7 cellular contexts compared by ENCODE assay signal in the genomic region with DNA sequence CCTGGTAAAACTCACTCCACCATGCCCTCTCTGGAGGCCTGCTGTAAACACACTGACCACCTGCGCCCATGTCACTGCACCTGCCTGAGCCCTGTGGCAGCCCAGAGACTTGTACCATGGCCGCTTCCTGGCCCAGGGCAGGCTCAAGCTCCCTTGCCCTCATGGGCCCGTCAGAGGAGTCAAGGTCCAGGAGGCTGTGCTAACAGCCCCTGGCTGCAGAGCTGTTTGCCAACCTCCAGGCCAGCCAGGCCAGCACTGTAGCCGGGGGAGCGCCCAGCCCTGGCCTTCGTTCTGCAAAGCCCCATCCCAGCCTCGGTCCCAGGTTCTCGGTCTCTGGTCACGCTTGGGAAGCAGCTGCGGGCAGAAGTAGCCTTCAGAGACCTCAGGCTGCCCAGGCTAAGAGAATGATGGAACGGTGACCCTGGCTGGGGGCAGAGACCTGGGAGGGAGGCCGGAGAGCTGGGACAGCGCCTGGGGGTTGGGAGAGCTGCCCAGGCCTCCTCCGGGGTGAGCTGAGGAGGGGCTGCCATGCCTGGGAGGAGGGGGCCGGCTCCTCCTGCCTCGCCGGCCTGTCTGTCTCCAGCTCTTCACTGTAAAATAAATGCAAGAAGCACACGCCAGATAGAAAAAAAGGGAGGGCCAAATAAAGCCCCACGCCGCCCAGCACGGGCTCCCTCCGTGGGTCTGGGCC. TPM values are rescaled to one million over a fixed set of nuclear protein-coding genes. Genes with fewer than 3 reads are reported as not detected.
DNase-seq lines count a peak whose midpoint lies in the region; FAIRE-seq and TF ChIP-seq lines count a peak whose summit lies in the region.

No MANE protein-coding gene starts in this region.

- H4K20me1 ChIP-seq in OCI-LY7 (ENCODE audit: insufficient read depth, low read length) = no peaks in the 10 kb centered on the region

- peak overlapping the region; percentile 34 for H3K4me3 Mint-ChIP-seq in progenitor cell of endocrine pancreas (ENCODE audit: low read depth)

- H3K27me3 ChIP-seq in Peyer's patch (no peaks in the 10 kb centered on the region), tibial nerve (peaks cover 0 to 27% of the 10 kb centered on the region in 2 donors), MG63 (no peaks in the 10 kb centered on the region)

- H3K36me3 ChIP-seq in Peyer's patch = no peaks in the 10 kb centered on the region
- H3K36me3 ChIP-seq in kidney (ENCODE audit: control insufficient read depth in 1 of 2, insufficient read depth in 2 of 2, low read length in 2 of 2) = no peaks in the 10 kb centered on the region
- no peaks in the 10 kb centered on the region for H3K36me3 ChIP-seq in tibial nerve
- no peaks in the 10 kb centered on the region for H3K36me3 ChIP-seq in MG63
- no peaks in the 10 kb centered on the region for H3K36me3 ChIP-seq in OCI-LY7 (ENCODE audit: insufficient read depth, low read length)

- TF ChIP-seq POLR2A in Peyer's patch (IDR thresholded peaks at IDR 0.05) = no peak
- TF ChIP-seq POLR2A in tibial nerve (IDR thresholded peaks at IDR 0.05) = no peak

- intact Hi-C loops in kidney (cut with DNase I) = no loop called here
- intact Hi-C loops in OCI-LY7 (cut with micrococcal nuclease; ENCODE audit: unreplicated experiment) = no loop called here

- H3K9me3 Mint-ChIP-seq in progenitor cell of endocrine pancreas (ENCODE audit: low read depth) = no peaks in the 10 kb centered on the region

- H3K27ac Mint-ChIP-seq in progenitor cell of endocrine pancreas = no peak overlapping the region

- peaks cover 0 to 41% (median 16%) of the 10 kb centered on the region in 4 donors for H3K4me1 ChIP-seq in Peyer's patch
- H3K4me1 ChIP-seq in kidney (ENCODE audit: control insufficient read depth in 1 of 2, insufficient read depth in 1 of 2, low read depth in 1 of 2, low read length in 2 of 2) = peaks cover 0 to 9% of the 10 kb centered on the region in 2 donors
- H3K4me1 ChIP-seq in tibial nerve = peaks cover 0 to 22% (median 15%) of the 10 kb centered on the region in 4 donors
- peaks cover 34% of the 10 kb centered on the region for H3K4me1 ChIP-seq in OCI-LY7 (ENCODE audit: insufficient read depth, low read length, poor library complexity, severe bottlenecking)

- H3K27ac ChIP-seq in Peyer's patch (peak overlapping the region in 1 of 4 donors; percentile 36), kidney (ENCODE audit: low read depth in 2 of 2, low read length in 2 of 2) (no peak overlapping the region), tibial nerve (peak overlapping the region in 1 of 4 donors; percentile 61), OCI-LY7 (ENCODE audit: low read depth, low read length, poor library complexity, severe bottlenecking) (no peak overlapping the region)

- POLR2A ChIA-PET in OCI-LY7 (lab: Charles Lee) = no interaction called here

- no peak overlapping the region for H3K9ac ChIP-seq in kidney (ENCODE audit: low read length in 2 of 2)

- H3K9me2 ChIP-seq in OCI-LY7 (ENCODE audit: insufficient read depth, low read length) = no peaks in the 10 kb centered on the region

- H3K9me3 ChIP-seq in Peyer's patch = no peaks in the 10 kb centered on the region
- H3K9me3 ChIP-seq in kidney (ENCODE audit: control insufficient read depth in 1 of 2, low read length in 2 of 2) = no peaks in the 10 kb centered on the region
- H3K9me3 ChIP-seq in tibial nerve = no peaks in the 10 kb centered on the region
- no peaks in the 10 kb centered on the region for H3K9me3 ChIP-seq in MG63
- no peaks in the 10 kb centered on the region for H3K9me3 ChIP-seq in OCI-LY7 (ENCODE audit: low read length)

- DNase-seq in D341Med (ENCODE audit: low spot score) (peak; percentile 18), Peyer's patch (peak in 2 of 3 donors; percentile 75 to 78), kidney (peak; percentile 55), progenitor cell of endocrine pancreas (ENCODE audit: low spot score, unreplicated experiment) (no peak), tibial nerve (ENCODE audit: low spot score in 2 of 2) (no peak), MG63 (no peak), OCI-LY7 (ENCODE audit: low spot score) (no peak)

- FAIRE-seq in kidney (lab: Jason Lieb, UNC) = no peak

- TF ChIP-seq EP300 in tibial nerve (IDR thresholded peaks at IDR 0.05) = no peak

- peaks cover 60% of the 10 kb centered on the region for H3K27me3 Mint-ChIP-seq in progenitor cell of endocrine pancreas

- no peak overlapping the region for H2AFZ ChIP-seq in OCI-LY7 (ENCODE audit: low read length)

- WGBS in tibial nerve, 2 donors = 55 to 63% methylated on average over 13 to 22 of the region's 22 CpGs

- no TSS peak for BruUV-seq in OCI-LY7 (replicated peaks; lab: Mats Ljungman, UMichigan)

- H3K79me2 ChIP-seq in OCI-LY7 (ENCODE audit: insufficient read depth, low read depth, low read length) = no peaks in the 10 kb centered on the region

- H3K4me2 ChIP-seq in OCI-LY7 (ENCODE audit: low read length) = no peak overlapping the region

- peaks cover 4% of the 10 kb centered on the region for H3K4me1 Mint-ChIP-seq in progenitor cell of endocrine pancreas (ENCODE audit: low read depth)

- H3K36me3 Mint-ChIP-seq in progenitor cell of endocrine pancreas (ENCODE audit: insufficient read depth) = no peaks in the 10 kb centered on the region

- CTCF ChIA-PET in OCI-LY7 (lab: Charles Lee; ENCODE audit: unreplicated experiment) = no interaction called here

- H3K4me3 ChIP-seq in Peyer's patch = no peak overlapping the region
- H3K4me3 ChIP-seq in kidney (ENCODE audit: low read length in 2 of 2) = no peak overlapping the region
- peak overlapping the region in 2 of 4 donors; percentile 33 to 52 for H3K4me3 ChIP-seq in tibial nerve
- H3K4me3 ChIP-seq in MG63 = no peak overlapping the region
- no peak overlapping the region for H3K4me3 ChIP-seq in OCI-LY7 (ENCODE audit: low read depth, low read length, poor library complexity, severe bottlenecking)

- peak in 2 of 6 experiments; percentile 15 to 24 for TF ChIP-seq CTCF in Peyer's patch (IDR thresholded peaks at IDR 0.05)
- TF ChIP-seq CTCF in kidney (IDR thresholded peaks at IDR 0.05; ENCODE audit: borderline replicate concordance, extremely low read depth, insufficient read depth) = no peak
- no peak for TF ChIP-seq CTCF in progenitor cell of endocrine pancreas (IDR thresholded peaks at IDR 0.05; ENCODE audit: unreplicated experiment)
- no peak for TF ChIP-seq CTCF in tibial nerve (IDR thresholded peaks at IDR 0.05)
- TF ChIP-seq CTCF in OCI-LY7 (conservative IDR thresholded peaks at IDR 0.05; ENCODE audit: low read length) = no peak

RNA-seq across cellular contexts. Expression of a gene that starts 11.9 kb away (rescaled TPM):
- total RNA-seq in Peyer's patch (10 to 100 TPM; 43.8 to 75.1 (median 59.5) TPM), kidney (63.6 TPM), progenitor cell of endocrine pancreas (66.1 and 68.5 TPM in 2 replicates), tibial nerve (10 to 100 TPM; 17.4 to 28.8 (median 24.7) TPM), OCI-LY7 (2022) (71.1 and 77.8 TPM in 2 replicates)
- 6.1 TPM for polyA plus RNA-seq in kidney (ENCODE audit: insufficient read depth, low read depth, low replicate concordance)
- total RNA-seq in MG63 (2014; rRNA removed; shearing (Covaris generic); ENCODE audit: low replicate concordance) = 9.6 and 13.0 TPM in 2 replicates
- total RNA-seq in OCI-LY7 (2014; rRNA removed; shearing (Covaris generic)) = 55.6 and 56.0 TPM in 2 replicates

Comparison
In these comparisons a context has a peak if more than half of its experiments do, and no peak if none do; other contexts are left out.
1. DNase-seq: peak in D341Med (single experiment), Peyer's patch (2 of 3) and kidney (single experiment); none in progenitor cell of endocrine pancreas (single experiment), tibial nerve (0 of 2), MG63 (single experiment) and OCI-LY7 (single experiment).